25 cellular contexts compared by ENCODE assay signal in the genomic region with DNA sequence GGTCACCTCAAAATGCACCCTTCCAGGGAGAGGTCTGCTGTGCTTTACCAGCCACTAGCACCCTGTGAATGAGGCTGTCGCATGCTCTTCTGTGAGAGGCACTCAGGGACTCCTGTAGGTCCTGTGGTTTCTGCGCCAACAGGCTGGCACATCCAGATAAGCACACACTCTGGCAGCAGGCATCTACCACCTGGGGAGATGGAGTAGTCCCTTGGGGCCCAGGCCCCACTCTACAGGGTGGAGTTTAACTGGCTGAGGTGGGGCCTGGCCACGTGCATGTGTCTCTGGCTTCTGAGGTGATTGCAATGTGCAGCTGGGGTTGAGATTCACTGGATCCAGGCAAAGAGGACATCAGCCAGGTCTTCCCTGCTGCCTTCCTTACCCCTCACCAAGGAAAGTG. TPM values are rescaled to one million over a fixed set of nuclear protein-coding genes. Genes with fewer than 3 reads are reported as not detected.
DNase-seq lines count a peak whose midpoint lies in the region; ATAC-seq lines count a peak whose summit lies in the region.
"Had no signal": no experiment of that assay in that cellular context is flagged by ENCODE, and none has a peak within 500 bp of the region (broad histone marks: within the 10 kb centered on the region; RNA-seq: fewer than 3 reads in every experiment).

No MANE protein-coding gene starts in this region.

- H3K36me3 ChIP-seq in mesenchymal stem cell (ENCODE audit: control insufficient read depth in 1 of 2, insufficient read depth in 2 of 2, low read depth in 1 of 2, low read length in 2 of 2) (no peaks in the 10 kb centered on the region), GM23248 (ENCODE audit: low read depth) (no peaks in the 10 kb centered on the region)
- H3K36me3 ChIP-seq: heart left ventricle, MG63, tibial nerve, WERI-Rb-1 had no signal

- H2BK15ac ChIP-seq in mesenchymal stem cell (ENCODE audit: low read depth, poor library complexity, severe bottlenecking) = peak overlapping the region; percentile 26

- H3K27me3 ChIP-seq in mesenchymal stem cell (ENCODE audit: control insufficient read depth in 1 of 2, insufficient read depth in 1 of 2, low read length in 2 of 2) = peaks cover 0 to 48% of the 10 kb centered on the region in 2 experiments
- no peaks in the 10 kb centered on the region for H3K27me3 ChIP-seq in GM23248 (replicated peaks; ENCODE audit: insufficient read depth)
- H3K27me3 ChIP-seq: MG63 had no signal

- H2BK12ac ChIP-seq in mesenchymal stem cell (ENCODE audit: low read length in 2 of 2) = no peak overlapping the region

- H3K27ac ChIP-seq in mesenchymal stem cell (ENCODE audit: low read length, poor library complexity, severe bottlenecking) = no peak overlapping the region
- H3K27ac ChIP-seq in GM23248 = no peak overlapping the region
- H3K27ac ChIP-seq: heart left ventricle, tibial nerve, WERI-Rb-1 had no signal

- DNase-seq in HUDEP-2 (lab: John Stamatoyannopoulos, UW; ENCODE audit: unreplicated experiment in 76 of 76) = peak in 74 of 76 experiments; percentile 5 to 94 (median 64)
- DNase-seq in NCI-H1436 (lab: John Stamatoyannopoulos, UW) = peak; percentile 92
- DNase-seq in NCI-H345 treated with DMSO at 0.1 percent for 48 hours (lab: John Stamatoyannopoulos, UW; ENCODE audit: unreplicated experiment) = peak; percentile 80
- no peak for DNase-seq in mesenchymal stem cell
- DNase-seq in GM23248 = no peak
- no peak for DNase-seq in RPMI8226
- DNase-seq: activated CD4-positive, alpha-beta T cell treated with anti-CD3 and anti-CD28 coated beads, Interleukin-2, amount 50 U/mL, for 4 hours; activated CD8-positive, alpha-beta memory T cell treated with anti-CD3 and anti-CD28 coated beads, Interleukin-2, amount 50 U/mL, for 4 hours; CD4-positive, alpha-beta memory T cell; heart left ventricle; mesendoderm; MG63; naive thymus-derived CD4-positive, alpha-beta T cell; NCI-H2227 treated with DMSO at 0.1 percent for 48 hours; retina; SK-N-SH; stimulated activated CD4-positive, alpha-beta T cell treated with anti-CD3 and anti-CD28 coated beads, Interleukin-4, amount 100 ng/mL, for 4 hours; WERI-Rb-1 had no signal

- no peak overlapping the region for H3K23ac ChIP-seq in mesenchymal stem cell (ENCODE audit: low read length in 2 of 2)

- no peaks in the 10 kb centered on the region for H3K9me2 ChIP-seq in GM23248 (ENCODE audit: insufficient read depth)
- H3K9me2 ChIP-seq: SK-N-SH had no signal

- H3K9me3 ChIP-seq in mesenchymal stem cell (ENCODE audit: control insufficient read depth, low read length) (peaks cover 19% of the 10 kb centered on the region), GM23248 (ENCODE audit: low read depth) (peaks cover 5% of the 10 kb centered on the region)
- H3K9me3 ChIP-seq: SK-N-SH had no signal

- H4K91ac ChIP-seq in mesenchymal stem cell (ENCODE audit: low read length) = no peak overlapping the region

- H4K20me1 ChIP-seq in GM23248 (ENCODE audit: insufficient read depth) = no peaks in the 10 kb centered on the region

- ATAC-seq in GM18498 (IDR thresholded peaks at IDR 0.05; ENCODE audit: unreplicated experiment) = no peak
- no peak for ATAC-seq in HG03439 (IDR thresholded peaks at IDR 0.05; ENCODE audit: unreplicated experiment)
- ATAC-seq: activated T-helper 17 cell treated with anti-CD3 and anti-CD28 coated beads, Interleukin-2, amount 50 U/mL, for 72 hours; heart left ventricle; naive thymus-derived CD4-positive, alpha-beta T cell had no signal

- H3K4me2 ChIP-seq in mesenchymal stem cell (ENCODE audit: low read length, poor library complexity, severe bottlenecking) (no peak overlapping the region), GM23248 (ENCODE audit: unreplicated experiment) (no peak overlapping the region)
- H3K4me2 ChIP-seq: SK-N-SH had no signal

- 70% methylated on average over 3 of the region's 3 CpGs for WGBS in mesenchymal stem cell
- 80 to 87% methylated on average over 2 to 3 of the region's 3 CpGs for WGBS in GM23248 (ENCODE audit: low coverage in 1 of 2, low lambda C conversion rate in 2 of 2, missing lambda C conversion rate in 2 of 2), 2 experiments

- no peak overlapping the region for H2AFZ ChIP-seq in mesenchymal stem cell (ENCODE audit: low read depth, low read length)
- H2AFZ ChIP-seq in GM23248 = no peak overlapping the region

- H3K4ac ChIP-seq in mesenchymal stem cell (ENCODE audit: low read depth in 1 of 2, low read length in 2 of 2) = no peak overlapping the region

- H3K4me3 ChIP-seq in mesenchymal stem cell (ENCODE audit: insufficient read depth in 1 of 2, low read depth in 1 of 2, low read length in 2 of 2) (no peak overlapping the region), GM23248 (no peak overlapping the region)
- H3K4me3 ChIP-seq: heart left ventricle, MG63, tibial nerve had no signal

- no peaks in the 10 kb centered on the region for H3K79me1 ChIP-seq in mesenchymal stem cell (replicated peaks; ENCODE audit: low read length, poor library complexity, severe bottlenecking)

- no peak overlapping the region for H2BK120ac ChIP-seq in mesenchymal stem cell (ENCODE audit: low read depth, low read length)

- no peaks in the 10 kb centered on the region for H3F3A ChIP-seq in GM23248 (ENCODE audit: insufficient read depth)

- no peak overlapping the region for H2BK5ac ChIP-seq in mesenchymal stem cell (ENCODE audit: low read depth, low read length, poor library complexity, severe bottlenecking)

- peak overlapping the region; percentile 9 for H2AK5ac ChIP-seq in mesenchymal stem cell (ENCODE audit: low read length, severe bottlenecking)

- H3K79me2 ChIP-seq in GM23248 (ENCODE audit: insufficient read depth) = no peaks in the 10 kb centered on the region

- no peak overlapping the region for H4K8ac ChIP-seq in mesenchymal stem cell (ENCODE audit: low read length)

- H3K4me1 ChIP-seq in mesenchymal stem cell (ENCODE audit: control insufficient read depth, insufficient read depth, low read depth, low read length) = peaks cover 18% of the 10 kb centered on the region
- H3K4me1 ChIP-seq in GM23248 (ENCODE audit: insufficient read depth) = no peaks in the 10 kb centered on the region

- H3K9ac ChIP-seq in mesenchymal stem cell (ENCODE audit: low read length) = no peak overlapping the region
- no peak overlapping the region for H3K9ac ChIP-seq in GM23248
- H3K9ac ChIP-seq: SK-N-SH had no signal

- H3K14ac ChIP-seq in mesenchymal stem cell (ENCODE audit: low read length in 2 of 2) = no peak overlapping the region

- in situ Hi-C loops in GM23248 (cut with MboI) = no loop called here

- H3K18ac ChIP-seq in mesenchymal stem cell (ENCODE audit: low read depth in 1 of 2, low read length in 2 of 2) = no peak overlapping the region

RNA-seq across cellular contexts. Expression of gene TMEM174, which starts 32.3 kb away (rescaled TPM):
- polyA plus RNA-seq in mesenchymal stem cell (2013, experiment 1 of 2) = not detected
- not detected for polyA plus RNA-seq in mesenchymal stem cell (2013, experiment 2 of 2)
- not detected in 2 replicates for total RNA-seq in GM23248 (2014; rRNA removed; shearing (Covaris generic))
- not detected in 2 replicates for polyA plus RNA-seq in GM23248 (2016; fragmentation: Nextera tagmentation; extraction: Ambion mirVana)
- total RNA-seq: activated T-helper 17 cell treated with anti-CD3 and anti-CD28 coated beads, Interleukin-2, amount 50 U/mL, for 72 hours; CD4-positive, alpha-beta memory T cell; Daoy; heart left ventricle; naive thymus-derived CD4-positive, alpha-beta T cell; osteocyte; RPMI7951; tibial nerve had no signal
- polyA plus RNA-seq: CD4-positive, alpha-beta memory T cell; heart left ventricle; naive thymus-derived CD4-positive, alpha-beta T cell; SK-N-SH had no signal

Comparison
In these comparisons a context has a peak if more than half of its experiments do, and no peak if none do; other contexts are left out.
1. DNase-seq: peak in HUDEP-2 (74 of 76), NCI-H1436 (single experiment) and NCI-H345 treated with DMSO at 0.1 percent for 48 hours (single experiment); none in mesenchymal stem cell (single experiment), GM23248 (single experiment) and RPMI8226 (single experiment).